Comparison of ENCODE assay signal across 17 cellular contexts in the genomic region with DNA sequence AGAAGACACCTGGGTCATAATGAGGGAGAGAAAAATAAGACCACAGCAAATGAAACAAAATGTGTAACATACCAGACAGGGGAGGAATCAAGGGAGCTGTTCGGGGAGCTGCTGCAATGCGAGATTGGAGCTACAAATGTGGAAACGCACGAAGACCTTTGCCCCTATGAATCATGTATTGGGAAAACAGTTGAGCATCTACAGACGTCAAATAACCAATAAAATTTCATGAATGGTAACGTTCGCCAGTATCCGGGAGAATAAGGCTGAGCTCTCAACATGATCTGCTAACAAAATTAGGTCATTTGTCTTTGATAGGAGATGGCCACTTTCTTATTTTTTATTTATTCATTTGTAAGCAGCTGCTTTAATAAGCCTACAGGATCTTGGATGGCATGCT.
A peak's percentile ranks its signal among the peaks of the same experiment; 100 is the strongest.
DNase-seq lines count a peak whose midpoint lies in the region; FAIRE-seq and TF ChIP-seq lines count a peak whose summit lies in the region.
"Had no signal": no experiment of that assay in that cellular context is flagged by ENCODE, and none has a peak within 500 bp of the region (broad histone marks: within the 10 kb centered on the region; RNA-seq: fewer than 3 reads in every experiment).

No MANE protein-coding gene starts in this region.

- no peak overlapping the region for H3K27ac ChIP-seq in hepatocyte
- no peak overlapping the region for H3K27ac ChIP-seq in small intestine (ENCODE audit: low read depth in 1 of 2, low read length in 1 of 2)

- no peaks in the 10 kb centered on the region for H3K9me3 ChIP-seq in hepatocyte (ENCODE audit: low read depth)
- H3K9me3 ChIP-seq in small intestine (ENCODE audit: control insufficient read depth, low read depth), result no peaks in the 10 kb centered on the region
- H3K9me3 ChIP-seq in MG63, result no peaks in the 10 kb centered on the region

- H3K27me3 ChIP-seq in hepatocyte (no peaks in the 10 kb centered on the region), small intestine (ENCODE audit: control insufficient read depth in 2 of 2, insufficient read depth in 2 of 2, low read length in 2 of 2) (no peaks in the 10 kb centered on the region), MG63 (no peaks in the 10 kb centered on the region)

- no peak for TF ChIP-seq CTCF in hepatocyte (IDR thresholded peaks at IDR 0.05; ENCODE audit: poor library complexity)

- no peaks in the 10 kb centered on the region for H3K4me1 ChIP-seq in hepatocyte (ENCODE audit: insufficient read depth)
- no peaks in the 10 kb centered on the region for H3K4me1 ChIP-seq in small intestine (ENCODE audit: control insufficient read depth in 2 of 2, insufficient read depth in 1 of 2, low read depth in 1 of 2, low read length in 1 of 2)

- H3K9me2 ChIP-seq in hepatocyte (replicated peaks; ENCODE audit: insufficient read depth), result no peaks in the 10 kb centered on the region

- DNase-seq in LoVo (ENCODE audit: low spot score) (peak; percentile 11), hepatocyte (ENCODE audit: low spot score) (peak; percentile 26), small intestine (peak; percentile 23), KBM-7 (no peak), MG63 (no peak)
- no peak for DNase-seq in activated CD4-positive, alpha-beta T cell treated with anti-CD3 and anti-CD28 coated beads for 4 hours
- DNase-seq: C1 segment of cervical spinal cord; Calu3; CD4-positive, alpha-beta memory T cell; COR-L47; DMS53; DMS79 treated with DMSO at 0.1 percent for 48 hours; GF-D8; H9 had no signal

- H2AFZ ChIP-seq in hepatocyte, result no peak overlapping the region
- H2AFZ ChIP-seq: GM23338 had no signal

- WGBS in hepatocyte (ENCODE audit: low lambda C conversion rate, missing lambda C conversion rate), result 57% methylated on average over 8 of the region's 8 CpGs
- 21 to 59% (median 35%) methylated on average over 8 of the region's 8 CpGs for WGBS in small intestine, 3 donors

- in situ Hi-C loops in KBM-7 (cut with MboI; ENCODE audit: low pct_unique_long_range_greater_than_20kb, low sequenced_read_pairs), result no loop called here

- no peak for FAIRE-seq in small intestine (lab: Jason Lieb, UNC)
- FAIRE-seq: GM12891, GM18507 had no signal

- H3K36me3 ChIP-seq in hepatocyte (replicated peaks; ENCODE audit: insufficient read depth, low read depth), result no peaks in the 10 kb centered on the region
- H3K36me3 ChIP-seq in small intestine (ENCODE audit: control insufficient read depth in 2 of 2, insufficient read depth in 2 of 2, low read length in 2 of 2), result no peaks in the 10 kb centered on the region
- no peaks in the 10 kb centered on the region for H3K36me3 ChIP-seq in MG63

- H3K79me2 ChIP-seq in hepatocyte, result no peaks in the 10 kb centered on the region

- no peak overlapping the region for H3K4me2 ChIP-seq in hepatocyte
- H3K4me2 ChIP-seq: GM23338 had no signal

- H3K4me3 ChIP-seq in hepatocyte (no peak overlapping the region), small intestine (ENCODE audit: low read depth in 1 of 2, low read length in 2 of 2) (no peak overlapping the region), MG63 (no peak overlapping the region)
- H3K4me3 ChIP-seq: GM23338 had no signal

- no peaks in the 10 kb centered on the region for H4K20me1 ChIP-seq in hepatocyte (ENCODE audit: insufficient read depth, poor library complexity, severe bottlenecking)

Comparison
In these comparisons a context has a peak if more than half of its experiments do, and no peak if none do; other contexts are left out.
1. DNase-seq: peak in LoVo (single experiment), hepatocyte (single experiment) and small intestine (single experiment); none in activated CD4-positive, alpha-beta T cell treated with anti-CD3 and anti-CD28 coated beads for 4 hours (0 of 2), KBM-7 (single experiment) and MG63 (single experiment).